In the genomic region with DNA sequence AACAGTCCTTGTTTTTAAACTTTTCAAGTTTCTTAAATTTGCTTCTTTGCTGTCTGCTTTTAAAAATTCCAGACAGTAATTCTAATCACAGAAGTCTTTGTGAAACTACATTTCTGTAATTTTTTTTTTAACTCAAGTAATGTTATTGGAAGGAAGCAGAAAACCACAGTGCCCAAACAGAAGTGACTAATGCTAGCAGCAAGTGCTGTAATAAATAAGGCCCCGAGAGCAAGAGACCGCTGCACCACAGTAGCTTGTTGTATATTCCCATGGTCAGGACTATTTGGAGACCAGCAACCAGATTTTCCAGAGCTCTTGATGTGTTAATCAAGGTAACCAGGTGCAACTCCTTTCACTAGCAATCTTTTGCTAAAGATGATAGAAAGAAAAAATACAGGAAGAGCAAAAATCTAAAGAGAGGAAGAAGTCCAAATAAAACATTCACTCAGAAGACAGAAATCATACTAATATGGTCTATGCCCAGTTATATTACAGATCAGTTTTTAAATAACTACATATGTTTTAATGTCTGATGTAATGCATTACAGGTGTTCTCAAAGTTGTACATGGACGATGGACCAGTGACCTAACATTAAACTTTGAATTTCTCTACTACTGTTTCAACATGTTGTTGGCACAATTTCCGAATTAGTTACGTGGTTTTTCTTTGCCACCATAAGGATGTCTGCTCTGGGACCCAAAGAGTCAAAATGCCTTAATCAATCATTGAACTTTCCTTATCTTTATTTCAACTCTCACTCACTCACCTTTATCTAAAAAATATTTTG, we compare ENCODE assay signal across 8 cellular contexts. TPM values are rescaled to one million over a fixed set of nuclear protein-coding genes. Genes with fewer than 3 reads are reported as not detected.
DNase-seq lines count a peak whose midpoint lies in the region; ATAC-seq and TF ChIP-seq lines count a peak whose summit lies in the region.

No MANE protein-coding gene starts in this region.

- H3K36me3 ChIP-seq in SK-N-MC (ENCODE audit: insufficient read depth, low read length), result no peaks in the 10 kb centered on the region

- TF ChIP-seq POLR2A in GM18505 (IDR thresholded peaks at IDR 0.05; ENCODE audit: borderline replicate concordance, extremely low read depth, insufficient read depth, insufficient read length), result no peak

- no peak overlapping the region for H3K4me3 ChIP-seq in SK-N-MC

- DNase-seq in SK-N-MC (ENCODE audit: low read depth, low spot score) (no peak), islet precursor cell (peak; percentile 62), mesenteric fat pad (ENCODE audit: low spot score) (no peak), T1000 (lab: John Stamatoyannopoulos, UW) (no peak), NCI-H510A (lab: John Stamatoyannopoulos, UW) (no peak)
- DNase-seq in stimulated activated naive CD4-positive, alpha-beta T cell treated with Interleukin-2 at 50 U/mL for 16 hours (lab: John Stamatoyannopoulos, UW), result no peak

- H3K9me3 ChIP-seq in SK-N-MC (ENCODE audit: low read depth, low read length), result no peaks in the 10 kb centered on the region

- peak overlapping the region; percentile 47 for H3K27ac ChIP-seq in SK-N-MC

- ATAC-seq in GM18505 (IDR thresholded peaks at IDR 0.05; ENCODE audit: unreplicated experiment) (peak; percentile 72), HG02623 (IDR thresholded peaks at IDR 0.05; ENCODE audit: unreplicated experiment) (peak; percentile 68)

- no peak overlapping the region for H3K9ac ChIP-seq in SK-N-MC (ENCODE audit: insufficient read length)

RNA-seq across cellular contexts. Expression of a gene that starts 36.4 kb away (rescaled TPM):
- total RNA-seq in mesenteric fat pad, result 65.9 TPM
